ENCODE assay signal across 1 cellular context in the genomic region with DNA sequence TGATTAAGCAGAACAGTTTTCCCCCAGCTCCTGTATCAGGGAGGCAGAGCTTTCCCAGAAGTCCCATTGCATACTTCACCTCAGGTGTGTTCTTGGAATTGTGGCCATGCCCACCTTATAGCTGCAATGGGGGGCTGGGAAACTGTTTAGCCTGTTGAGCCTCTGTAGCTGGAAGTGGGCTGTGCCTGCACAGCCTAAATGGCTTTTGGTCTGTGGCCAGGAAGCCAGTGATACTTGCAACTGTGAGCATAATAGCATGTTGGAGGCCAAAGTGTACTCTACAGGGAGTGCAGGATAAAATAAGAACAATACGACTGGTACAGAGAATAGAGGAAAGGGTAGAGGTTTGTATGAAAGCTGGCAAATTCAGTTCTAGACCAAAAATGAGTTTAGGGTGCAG.
TF ChIP-seq lines count a peak whose summit lies in the region.

No MANE protein-coding gene starts in this region.

TF ChIP-seq in HEK293, 187 proteins besides CTCF, POLR2A, EP300 and RAD21 (continued from another document):
- TF ChIP-seq, protein P1, sequence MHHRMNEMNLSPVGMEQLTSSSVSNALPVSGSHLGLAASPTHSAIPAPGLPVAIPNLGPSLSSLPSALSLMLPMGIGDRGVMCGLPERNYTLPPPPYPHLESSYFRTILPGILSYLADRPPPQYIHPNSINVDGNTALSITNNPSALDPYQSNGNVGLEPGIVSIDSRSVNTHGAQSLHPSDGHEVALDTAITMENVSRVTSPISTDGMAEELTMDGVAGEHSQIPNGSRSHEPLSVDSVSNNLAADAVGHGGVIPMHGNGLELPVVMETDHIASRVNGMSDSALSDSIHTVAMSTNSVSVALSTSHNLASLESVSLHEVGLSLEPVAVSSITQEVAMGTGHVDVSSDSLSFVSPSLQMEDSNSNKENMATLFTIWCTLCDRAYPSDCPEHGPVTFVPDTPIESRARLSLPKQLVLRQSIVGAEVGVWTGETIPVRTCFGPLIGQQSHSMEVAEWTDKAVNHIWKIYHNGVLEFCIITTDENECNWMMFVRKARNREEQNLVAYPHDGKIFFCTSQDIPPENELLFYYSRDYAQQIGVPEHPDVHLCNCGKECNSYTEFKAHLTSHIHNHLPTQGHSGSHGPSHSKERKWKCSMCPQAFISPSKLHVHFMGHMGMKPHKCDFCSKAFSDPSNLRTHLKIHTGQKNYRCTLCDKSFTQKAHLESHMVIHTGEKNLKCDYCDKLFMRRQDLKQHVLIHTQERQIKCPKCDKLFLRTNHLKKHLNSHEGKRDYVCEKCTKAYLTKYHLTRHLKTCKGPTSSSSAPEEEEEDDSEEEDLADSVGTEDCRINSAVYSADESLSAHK (tag by site-specific recombination; IDR thresholded peaks at IDR 0.05) = peak; percentile 72
- TF ChIP-seq ZNF184 (tag by site-specific recombination; IDR thresholded peaks at IDR 0.05) (no peak), ZBTB17 (tag by site-specific recombination; IDR thresholded peaks at IDR 0.05) (no peak), ZNF202 (tag by site-specific recombination; IDR thresholded peaks at IDR 0.05; ENCODE audit: borderline replicate concordance) (no peak), ZNF701 (tag by site-specific recombination; IDR thresholded peaks at IDR 0.05) (no peak), ZBTB8A (tag by site-specific recombination; IDR thresholded peaks at IDR 0.05) (peak; percentile 68), ZNF174 (tag by site-specific recombination; IDR thresholded peaks at IDR 0.05) (no peak), OVOL3 (tag by site-specific recombination; IDR thresholded peaks at IDR 0.05) (no peak), ZBTB7A (tag by site-specific recombination; IDR thresholded peaks at IDR 0.05; ENCODE audit: low read depth) (no peak), ZNF600 (tag by site-specific recombination; IDR thresholded peaks at IDR 0.05) (0 out of 2 replicates have a peak, but pooled peaks have one; percentile 22), ZXDB (tag by site-specific recombination; IDR thresholded peaks at IDR 0.05) (peak; percentile 38; the same call in 1 of the 2 replicates), ZNF248 (tag by site-specific recombination; IDR thresholded peaks at IDR 0.05) (no peak), ZNF2 (tag by site-specific recombination; IDR thresholded peaks at IDR 0.05) (no peak), ZNF521 (tag by site-specific recombination; IDR thresholded peaks at IDR 0.05) (no peak), ZBTB21 (tag by site-specific recombination; IDR thresholded peaks at IDR 0.05) (no peak), ZNF555 (tag by site-specific recombination; conservative IDR thresholded peaks at IDR 0.05) (no peak), ZNF514 (tag by site-specific recombination; IDR thresholded peaks at IDR 0.05) (no peak)
- TF ChIP-seq, protein P2, sequence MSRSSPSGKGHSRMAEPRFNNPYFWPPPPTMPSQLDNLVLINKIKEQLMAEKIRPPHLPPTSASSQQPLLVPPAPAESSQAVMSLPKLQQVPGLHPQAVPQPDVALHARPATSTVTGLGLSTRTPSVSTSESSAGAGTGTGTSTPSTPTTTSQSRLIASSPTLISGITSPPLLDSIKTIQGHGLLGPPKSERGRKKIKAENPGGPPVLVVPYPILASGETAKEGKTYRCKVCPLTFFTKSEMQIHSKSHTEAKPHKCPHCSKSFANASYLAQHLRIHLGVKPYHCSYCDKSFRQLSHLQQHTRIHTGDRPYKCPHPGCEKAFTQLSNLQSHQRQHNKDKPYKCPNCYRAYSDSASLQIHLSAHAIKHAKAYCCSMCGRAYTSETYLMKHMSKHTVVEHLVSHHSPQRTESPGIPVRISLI (tag by site-specific recombination; IDR thresholded peaks at IDR 0.05) = no peak
- TF ChIP-seq, protein P3, sequence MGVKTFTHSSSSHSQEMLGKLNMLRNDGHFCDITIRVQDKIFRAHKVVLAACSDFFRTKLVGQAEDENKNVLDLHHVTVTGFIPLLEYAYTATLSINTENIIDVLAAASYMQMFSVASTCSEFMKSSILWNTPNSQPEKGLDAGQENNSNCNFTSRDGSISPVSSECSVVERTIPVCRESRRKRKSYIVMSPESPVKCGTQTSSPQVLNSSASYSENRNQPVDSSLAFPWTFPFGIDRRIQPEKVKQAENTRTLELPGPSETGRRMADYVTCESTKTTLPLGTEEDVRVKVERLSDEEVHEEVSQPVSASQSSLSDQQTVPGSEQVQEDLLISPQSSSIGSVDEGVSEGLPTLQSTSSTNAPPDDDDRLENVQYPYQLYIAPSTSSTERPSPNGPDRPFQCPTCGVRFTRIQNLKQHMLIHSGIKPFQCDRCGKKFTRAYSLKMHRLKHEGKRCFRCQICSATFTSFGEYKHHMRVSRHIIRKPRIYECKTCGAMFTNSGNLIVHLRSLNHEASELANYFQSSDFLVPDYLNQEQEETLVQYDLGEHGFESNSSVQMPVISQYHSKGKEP (tag by site-specific recombination; IDR thresholded peaks at IDR 0.05) = peak; percentile 92
- TF ChIP-seq, protein P4, sequence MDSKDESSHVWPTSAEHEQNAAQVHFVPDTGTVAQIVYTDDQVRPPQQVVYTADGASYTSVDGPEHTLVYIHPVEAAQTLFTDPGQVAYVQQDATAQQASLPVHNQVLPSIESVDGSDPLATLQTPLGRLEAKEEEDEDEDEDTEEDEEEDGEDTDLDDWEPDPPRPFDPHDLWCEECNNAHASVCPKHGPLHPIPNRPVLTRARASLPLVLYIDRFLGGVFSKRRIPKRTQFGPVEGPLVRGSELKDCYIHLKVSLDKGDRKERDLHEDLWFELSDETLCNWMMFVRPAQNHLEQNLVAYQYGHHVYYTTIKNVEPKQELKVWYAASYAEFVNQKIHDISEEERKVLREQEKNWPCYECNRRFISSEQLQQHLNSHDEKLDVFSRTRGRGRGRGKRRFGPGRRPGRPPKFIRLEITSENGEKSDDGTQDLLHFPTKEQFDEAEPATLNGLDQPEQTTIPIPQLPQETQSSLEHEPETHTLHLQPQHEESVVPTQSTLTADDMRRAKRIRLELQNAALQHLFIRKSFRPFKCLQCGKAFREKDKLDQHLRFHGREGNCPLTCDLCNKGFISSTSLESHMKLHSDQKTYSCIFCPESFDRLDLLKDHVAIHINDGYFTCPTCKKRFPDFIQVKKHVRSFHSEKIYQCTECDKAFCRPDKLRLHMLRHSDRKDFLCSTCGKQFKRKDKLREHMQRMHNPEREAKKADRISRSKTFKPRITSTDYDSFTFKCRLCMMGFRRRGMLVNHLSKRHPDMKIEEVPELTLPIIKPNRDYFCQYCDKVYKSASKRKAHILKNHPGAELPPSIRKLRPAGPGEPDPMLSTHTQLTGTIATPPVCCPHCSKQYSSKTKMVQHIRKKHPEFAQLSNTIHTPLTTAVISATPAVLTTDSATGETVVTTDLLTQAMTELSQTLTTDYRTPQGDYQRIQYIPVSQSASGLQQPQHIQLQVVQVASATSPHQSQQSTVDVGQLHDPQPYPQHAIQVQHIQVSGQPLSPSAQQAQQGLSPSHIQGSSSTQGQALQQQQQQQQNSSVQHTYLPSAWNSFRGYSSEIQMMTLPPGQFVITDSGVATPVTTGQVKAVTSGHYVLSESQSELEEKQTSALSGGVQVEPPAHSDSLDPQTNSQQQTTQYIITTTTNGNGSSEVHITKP (tag by site-specific recombination; IDR thresholded peaks at IDR 0.05) = peak; percentile 56; the same call in 1 of the 2 replicates
- TF ChIP-seq, protein P5, sequence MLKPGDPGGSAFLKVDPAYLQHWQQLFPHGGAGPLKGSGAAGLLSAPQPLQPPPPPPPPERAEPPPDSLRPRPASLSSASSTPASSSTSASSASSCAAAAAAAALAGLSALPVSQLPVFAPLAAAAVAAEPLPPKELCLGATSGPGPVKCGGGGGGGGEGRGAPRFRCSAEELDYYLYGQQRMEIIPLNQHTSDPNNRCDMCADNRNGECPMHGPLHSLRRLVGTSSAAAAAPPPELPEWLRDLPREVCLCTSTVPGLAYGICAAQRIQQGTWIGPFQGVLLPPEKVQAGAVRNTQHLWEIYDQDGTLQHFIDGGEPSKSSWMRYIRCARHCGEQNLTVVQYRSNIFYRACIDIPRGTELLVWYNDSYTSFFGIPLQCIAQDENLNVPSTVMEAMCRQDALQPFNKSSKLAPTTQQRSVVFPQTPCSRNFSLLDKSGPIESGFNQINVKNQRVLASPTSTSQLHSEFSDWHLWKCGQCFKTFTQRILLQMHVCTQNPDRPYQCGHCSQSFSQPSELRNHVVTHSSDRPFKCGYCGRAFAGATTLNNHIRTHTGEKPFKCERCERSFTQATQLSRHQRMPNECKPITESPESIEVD (tag by site-specific recombination; IDR thresholded peaks at IDR 0.05) = no peak
- TF ChIP-seq, protein P6, sequence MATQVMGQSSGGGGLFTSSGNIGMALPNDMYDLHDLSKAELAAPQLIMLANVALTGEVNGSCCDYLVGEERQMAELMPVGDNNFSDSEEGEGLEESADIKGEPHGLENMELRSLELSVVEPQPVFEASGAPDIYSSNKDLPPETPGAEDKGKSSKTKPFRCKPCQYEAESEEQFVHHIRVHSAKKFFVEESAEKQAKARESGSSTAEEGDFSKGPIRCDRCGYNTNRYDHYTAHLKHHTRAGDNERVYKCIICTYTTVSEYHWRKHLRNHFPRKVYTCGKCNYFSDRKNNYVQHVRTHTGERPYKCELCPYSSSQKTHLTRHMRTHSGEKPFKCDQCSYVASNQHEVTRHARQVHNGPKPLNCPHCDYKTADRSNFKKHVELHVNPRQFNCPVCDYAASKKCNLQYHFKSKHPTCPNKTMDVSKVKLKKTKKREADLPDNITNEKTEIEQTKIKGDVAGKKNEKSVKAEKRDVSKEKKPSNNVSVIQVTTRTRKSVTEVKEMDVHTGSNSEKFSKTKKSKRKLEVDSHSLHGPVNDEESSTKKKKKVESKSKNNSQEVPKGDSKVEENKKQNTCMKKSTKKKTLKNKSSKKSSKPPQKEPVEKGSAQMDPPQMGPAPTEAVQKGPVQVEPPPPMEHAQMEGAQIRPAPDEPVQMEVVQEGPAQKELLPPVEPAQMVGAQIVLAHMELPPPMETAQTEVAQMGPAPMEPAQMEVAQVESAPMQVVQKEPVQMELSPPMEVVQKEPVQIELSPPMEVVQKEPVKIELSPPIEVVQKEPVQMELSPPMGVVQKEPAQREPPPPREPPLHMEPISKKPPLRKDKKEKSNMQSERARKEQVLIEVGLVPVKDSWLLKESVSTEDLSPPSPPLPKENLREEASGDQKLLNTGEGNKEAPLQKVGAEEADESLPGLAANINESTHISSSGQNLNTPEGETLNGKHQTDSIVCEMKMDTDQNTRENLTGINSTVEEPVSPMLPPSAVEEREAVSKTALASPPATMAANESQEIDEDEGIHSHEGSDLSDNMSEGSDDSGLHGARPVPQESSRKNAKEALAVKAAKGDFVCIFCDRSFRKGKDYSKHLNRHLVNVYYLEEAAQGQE (tag by site-specific recombination; IDR thresholded peaks at IDR 0.05) = no peak
